ENCODE assay signal across 8 cellular contexts in the genomic region with DNA sequence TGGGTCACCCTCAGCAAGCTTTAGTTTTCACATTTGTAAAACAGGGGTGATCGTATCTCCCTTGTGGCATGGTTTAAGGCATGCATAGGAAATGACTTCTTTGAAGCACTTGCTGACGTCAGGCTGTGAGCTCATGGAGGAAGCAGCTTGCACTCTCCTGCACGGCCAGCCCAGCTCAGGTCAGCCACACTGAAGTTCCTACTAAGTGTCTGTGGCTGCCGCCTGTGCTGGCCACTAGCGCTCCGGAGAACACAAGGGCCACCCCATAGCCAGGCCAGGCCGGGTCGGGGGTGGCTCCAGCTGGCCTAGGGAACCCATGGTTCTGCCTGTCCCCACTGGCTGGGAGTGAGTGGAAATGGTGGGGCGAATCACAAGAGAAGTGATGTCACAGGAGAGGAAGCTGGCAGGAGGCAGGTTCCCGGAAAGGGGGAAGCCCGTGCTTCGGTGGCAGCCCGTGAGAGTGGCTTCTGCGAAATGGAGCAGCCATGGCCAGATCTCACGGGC. TPM values are rescaled to one million over a fixed set of nuclear protein-coding genes. Genes with fewer than 3 reads are reported as not detected.
A peak's percentile ranks its signal among the peaks of the same experiment; 100 is the strongest.
DNase-seq lines count a peak whose midpoint lies in the region; ATAC-seq and TF ChIP-seq lines count a peak whose summit lies in the region.

No MANE protein-coding gene starts in this region.

- peak overlapping the region; percentile 99 for H3K27ac Mint-ChIP-seq in activated CD8-positive, alpha-beta memory T cell treated with anti-CD3 and anti-CD28 coated beads, Interleukin-2, amount 10 ng/mL, durations not matched to agents 7 days and 5 days

- H3K36me3 Mint-ChIP-seq in activated CD8-positive, alpha-beta memory T cell treated with anti-CD3 and anti-CD28 coated beads, Interleukin-2, amount 10 ng/mL, durations not matched to agents 7 days and 5 days: peaks cover 1% of the 10 kb centered on the region

- no peaks in the 10 kb centered on the region for H3K27me3 Mint-ChIP-seq in activated CD8-positive, alpha-beta memory T cell treated with anti-CD3 and anti-CD28 coated beads, Interleukin-2, amount 10 ng/mL, durations not matched to agents 7 days and 5 days

- H3K4me3 Mint-ChIP-seq in activated CD8-positive, alpha-beta memory T cell treated with anti-CD3 and anti-CD28 coated beads, Interleukin-2, amount 10 ng/mL, durations not matched to agents 7 days and 5 days: peak overlapping the region; percentile 55

- ATAC-seq in activated CD8-positive, alpha-beta memory T cell treated with anti-CD3 and anti-CD28 coated beads, Interleukin-2, amount 10 ng/mL, durations not matched to agents 7 days and 5 days: peak; percentile 84
- ATAC-seq in GM18907 (IDR thresholded peaks at IDR 0.05; ENCODE audit: unreplicated experiment): no peak

- peaks cover 82% of the 10 kb centered on the region for H3K4me1 Mint-ChIP-seq in activated CD8-positive, alpha-beta memory T cell treated with anti-CD3 and anti-CD28 coated beads, Interleukin-2, amount 10 ng/mL, durations not matched to agents 7 days and 5 days

- no peak for TF ChIP-seq CTCF in fibroblast of the aortic adventitia (IDR thresholded peaks at IDR 0.05; ENCODE audit: insufficient read depth, low read length)
- TF ChIP-seq CTCF in GM10248 (IDR thresholded peaks at IDR 0.05; ENCODE audit: control extremely low read depth, extremely low read depth, low read depth, missing control alignments): no peak

- H3K9me3 Mint-ChIP-seq in activated CD8-positive, alpha-beta memory T cell treated with anti-CD3 and anti-CD28 coated beads, Interleukin-2, amount 10 ng/mL, durations not matched to agents 7 days and 5 days (ENCODE audit: low read depth): no peaks in the 10 kb centered on the region

- CTCF ChIA-PET in activated CD8-positive, alpha-beta memory T cell treated with anti-CD3 and anti-CD28 coated beads, Interleukin-2, amount 10 ng/mL, durations not matched to agents 7 days and 5 days (lab: Charles Lee): interaction anchor here (0.7 to 5.2 kb wide), 25 partner anchors 9 to 223 kb away, joined by 3 to 91 read pairs (median 5); a partner anchor contains a TSS
- CTCF ChIA-PET in GM10248 (lab: Yijun Ruan, JAX): interaction anchor here (0.8 to 5.0 kb wide), 10 partner anchors 8 to 226 kb away, joined by 3 to 40 read pairs (median 4); no protein-coding TSS in a partner anchor

- no peak overlapping the region for H3K4me3 ChIP-seq in fibroblast of the aortic adventitia (ENCODE audit: low read depth, low read length)

- DNase-seq in M059J (ENCODE audit: low read depth) (peak; percentile 62), fibroblast of the aortic adventitia (ENCODE audit: low read depth) (peak; percentile 27), GM10248 (ENCODE audit: extremely low spot score) (no peak), NCI-H128 (lab: John Stamatoyannopoulos, UW; ENCODE audit: unreplicated experiment) (no peak), NCI-H1436 (lab: John Stamatoyannopoulos, UW) (no peak)
- DNase-seq in activated CD8-positive, alpha-beta memory T cell treated with anti-CD3 and anti-CD28 coated beads, Interleukin-2, amount 10 ng/mL, durations not matched to agents 7 days and 5 days: peak; percentile 98
- DNase-seq in stimulated activated CD8-positive, alpha-beta memory T cell treated with anti-CD3 and anti-CD28 coated beads, Interleukin-2, amount 100 ng/mL, for 1 hour (ENCODE audit: low read depth in 2 of 2): peak; percentile 60 to 67

- POLR2A ChIA-PET in GM10248 (lab: Yijun Ruan, JAX): no interaction called here

RNA-seq across cellular contexts. Expression of a gene that starts 28.2 kb away (rescaled TPM):
- total RNA-seq in M059J (2014; rRNA removed; shearing (Covaris generic)): 6.8 and 13.1 TPM in 2 replicates
- total RNA-seq in activated CD8-positive, alpha-beta memory T cell treated with anti-CD3 and anti-CD28 coated beads, Interleukin-2, amount 10 ng/mL, durations not matched to agents 7 days and 5 days: 10 to 100 TPM; 47.7 to 53.4 TPM
- 25.2 and 25.6 TPM in 2 replicates for total RNA-seq in fibroblast of the aortic adventitia (ENCODE audit: low replicate concordance)

RNA-seq across cellular contexts. Expression of a gene that starts 29.8 kb away (rescaled TPM):
- not detected in 2 replicates for total RNA-seq in M059J (2014; rRNA removed; shearing (Covaris generic))
- 1 to 10 TPM; 1.3 to 3.3 TPM for total RNA-seq in activated CD8-positive, alpha-beta memory T cell treated with anti-CD3 and anti-CD28 coated beads, Interleukin-2, amount 10 ng/mL, durations not matched to agents 7 days and 5 days
- not detected in 2 replicates for total RNA-seq in fibroblast of the aortic adventitia (ENCODE audit: low replicate concordance)

Comparison
In these comparisons a context has a peak if more than half of its experiments do, and no peak if none do; other contexts are left out.
1. DNase-seq: peak in M059J (single experiment), activated CD8-positive, alpha-beta memory T cell treated with anti-CD3 and anti-CD28 coated beads, Interleukin-2, amount 10 ng/mL, durations not matched to agents 7 days and 5 days (single experiment), fibroblast of the aortic adventitia (single experiment) and stimulated activated CD8-positive, alpha-beta memory T cell treated with anti-CD3 and anti-CD28 coated beads, Interleukin-2, amount 100 ng/mL, for 1 hour (2 of 2); none in GM10248 (single experiment), NCI-H128 (single experiment) and NCI-H1436 (single experiment).